In genomic region chr12:46187023-46187422, GRCh38 we compare ENCODE assay signal across 11 cellular contexts.
DNase-seq lines count a peak whose midpoint lies in the region; ATAC-seq and TF ChIP-seq lines count a peak whose summit lies in the region.
"Had no signal": no experiment of that assay in that cellular context is flagged by ENCODE, and none has a peak within 500 bp of the region (broad histone marks: within the 10 kb centered on the region; RNA-seq: fewer than 3 reads in every experiment).

No MANE protein-coding gene starts in this region.

- peaks cover 18% of the 10 kb centered on the region for H3K4me1 ChIP-seq in SJCRH30

- H3K9me3 ChIP-seq in SJCRH30 (replicated peaks): no peaks in the 10 kb centered on the region; the same call in none of the 2 replicates
- H3K9me3 ChIP-seq: upper lobe of left lung had no signal

- H3K4me3 ChIP-seq in SJCRH30: no peak overlapping the region
- no peak overlapping the region for H3K4me3 ChIP-seq in fibroblast of mammary gland (ENCODE audit: control insufficient read depth, low read depth, low read length)
- H3K4me3 ChIP-seq: smooth muscle cell, upper lobe of left lung had no signal

- H3K27me3 ChIP-seq in SJCRH30: no peaks in the 10 kb centered on the region
- H3K27me3 ChIP-seq: upper lobe of left lung had no signal

- POLR2A ChIA-PET in GM10248 (lab: Yijun Ruan, JAX): no interaction called here

- CTCF ChIA-PET in GM10248 (lab: Yijun Ruan, JAX): interaction anchor here (0.8 to 2.4 kb wide), 6 partner anchors 11 to 73 kb away, joined by 3 to 10 read pairs (median 3); no protein-coding TSS in a partner anchor

- TF ChIP-seq CTCF in fibroblast of mammary gland (conservative IDR thresholded peaks at IDR 0.05; ENCODE audit: control insufficient read depth, insufficient read depth, low read depth, low read length): no peak
- TF ChIP-seq CTCF in GM10248 (IDR thresholded peaks at IDR 0.05; ENCODE audit: control extremely low read depth, extremely low read depth, low read depth, missing control alignments): no peak

- ATAC-seq in GM21528 (IDR thresholded peaks at IDR 0.05; ENCODE audit: low FRiP score, unreplicated experiment): no peak

- H3K36me3 ChIP-seq in SJCRH30: peaks cover 44% of the 10 kb centered on the region
- H3K36me3 ChIP-seq: upper lobe of left lung had no signal

- no peak overlapping the region for H3K27ac ChIP-seq in SJCRH30
- H3K27ac ChIP-seq: upper lobe of left lung had no signal

- DNase-seq in Daoy (ENCODE audit: low read depth) (peak; percentile 74), SJCRH30 (peak; percentile 86 to 96), fibroblast of mammary gland (ENCODE audit: low read depth) (peak; percentile 88), renal cortical epithelial cell (ENCODE audit: low read depth) (peak; percentile 18), LoVo (ENCODE audit: low spot score) (no peak), GM10248 (ENCODE audit: extremely low spot score) (no peak)
- DNase-seq in effector CD8-positive, alpha-beta T cell (lab: John Stamatoyannopoulos, UW): no peak
- DNase-seq: activated CD4-positive, alpha-beta T cell treated with anti-CD3 and anti-CD28 coated beads, Interleukin-2, amount 50 U/mL, for 48 hours had no signal

Comparison
In these comparisons a context has a peak if more than half of its experiments do, and no peak if none do; other contexts are left out.
1. DNase-seq: peak in Daoy (single experiment), SJCRH30 (2 of 2), fibroblast of mammary gland (single experiment) and renal cortical epithelial cell (single experiment); none in effector CD8-positive, alpha-beta T cell (single experiment), LoVo (single experiment) and GM10248 (single experiment).